Comparison of ENCODE assay signal across 11 cellular contexts in the genomic region with DNA sequence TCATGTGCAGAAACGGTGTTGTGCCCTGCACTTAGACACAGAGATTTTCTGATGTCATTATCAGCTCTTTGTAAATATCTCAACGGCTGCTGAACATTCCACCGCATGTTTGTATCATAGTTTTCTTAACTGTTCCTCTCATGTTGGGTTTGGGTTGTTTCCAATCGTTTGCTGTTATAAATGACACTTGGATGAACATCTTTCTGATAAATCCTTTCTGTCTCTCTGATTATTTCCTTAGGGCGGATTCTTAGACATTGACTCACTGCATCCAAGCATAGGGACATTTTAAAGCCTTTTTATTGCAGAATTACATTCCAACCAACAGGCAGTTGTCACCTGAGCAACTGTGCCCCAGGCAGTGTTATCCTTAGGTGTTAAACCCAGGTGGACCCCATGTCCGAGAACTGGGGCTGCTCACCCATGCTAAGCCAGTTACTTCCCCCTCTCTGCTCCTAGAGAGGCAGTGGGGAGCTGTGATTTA. TPM values are rescaled to one million over a fixed set of nuclear protein-coding genes. Genes with fewer than 3 reads are reported as not detected.
DNase-seq lines count a peak whose midpoint lies in the region; ATAC-seq and TF ChIP-seq lines count a peak whose summit lies in the region.
"Had no signal": no experiment of that assay in that cellular context is flagged by ENCODE, and none has a peak within 500 bp of the region (broad histone marks: within the 10 kb centered on the region; RNA-seq: fewer than 3 reads in every experiment).

No MANE protein-coding gene starts in this region.

- no peaks in the 10 kb centered on the region for H3K4me1 ChIP-seq in breast epithelium

- peaks cover 41% of the 10 kb centered on the region for H3K4me1 Mint-ChIP-seq in MCF 10A (ENCODE audit: insufficient read depth, unreplicated experiment)
- H3K4me1 Mint-ChIP-seq in activated naive CD8-positive, alpha-beta T cell treated with anti-CD3 and anti-CD28 coated beads, Interleukin-2, amount 50 U/mL, for 24 hours: peaks cover 2% of the 10 kb centered on the region

- BruUV-seq in MCF 10A (replicated peaks; lab: Mats Ljungman, UMichigan): no TSS peak

- in situ Hi-C loops in astrocyte of the spinal cord (cut with HindIII; ENCODE audit: low sequenced_read_pairs): no loop called here

- intact Hi-C loops in MCF 10A (cut with micrococcal nuclease): no loop called here
- intact Hi-C loops in breast epithelium (cut with DNase I; ENCODE audit: low total_unique reads): no loop called here

- no peaks in the 10 kb centered on the region for H3K36me3 Mint-ChIP-seq in MCF 10A (ENCODE audit: insufficient read depth, unreplicated experiment)
- no peaks in the 10 kb centered on the region for H3K36me3 Mint-ChIP-seq in activated naive CD8-positive, alpha-beta T cell treated with anti-CD3 and anti-CD28 coated beads, Interleukin-2, amount 50 U/mL, for 24 hours (ENCODE audit: low read depth)

- H3K27ac ChIP-seq in breast epithelium: peak overlapping the region in 1 of 2 donors; percentile 3
- H3K27ac ChIP-seq: 22Rv1, lower lobe of right lung had no signal

- H3K4me3 ChIP-seq in breast epithelium (no peak overlapping the region), astrocyte of the spinal cord (ENCODE audit: low read depth, low read length) (no peak overlapping the region)
- H3K4me3 ChIP-seq: lower lobe of right lung had no signal

- TF ChIP-seq CTCF in MCF 10A (IDR thresholded peaks at IDR 0.05; ENCODE audit: unreplicated experiment) (no peak), breast epithelium (IDR thresholded peaks at IDR 0.05) (no peak), astrocyte of the spinal cord (IDR thresholded peaks at IDR 0.05; ENCODE audit: low read depth, low read length) (no peak)

- no peak for ATAC-seq in activated naive CD8-positive, alpha-beta T cell treated with anti-CD3 and anti-CD28 coated beads, Interleukin-2, amount 50 U/mL, for 24 hours
- no peak for ATAC-seq in HG03025 (IDR thresholded peaks at IDR 0.05; ENCODE audit: low FRiP score, unreplicated experiment)
- ATAC-seq: lower lobe of right lung had no signal

- no peaks in the 10 kb centered on the region for H3K36me3 ChIP-seq in breast epithelium
- H3K36me3 ChIP-seq: lower lobe of right lung had no signal

- H3K4me3 Mint-ChIP-seq in MCF 10A (ENCODE audit: unreplicated experiment): no peak overlapping the region
- no peak overlapping the region for H3K4me3 Mint-ChIP-seq in activated naive CD8-positive, alpha-beta T cell treated with anti-CD3 and anti-CD28 coated beads, Interleukin-2, amount 50 U/mL, for 24 hours

- peaks cover 20% of the 10 kb centered on the region for H3K9me3 Mint-ChIP-seq in MCF 10A (ENCODE audit: unreplicated experiment)
- H3K9me3 Mint-ChIP-seq in activated naive CD8-positive, alpha-beta T cell treated with anti-CD3 and anti-CD28 coated beads, Interleukin-2, amount 50 U/mL, for 24 hours: peaks cover 2% of the 10 kb centered on the region

- POLR2A ChIA-PET in MCF 10A (lab: Yijun Ruan, JAX): interaction anchor here (1.3 kb wide), 1 partner anchor 14 kb away, joined by 4 read pairs; no protein-coding TSS in a partner anchor

- H3K27me3 Mint-ChIP-seq in MCF 10A (ENCODE audit: insufficient read depth, unreplicated experiment): no peaks in the 10 kb centered on the region
- H3K27me3 Mint-ChIP-seq in activated naive CD8-positive, alpha-beta T cell treated with anti-CD3 and anti-CD28 coated beads, Interleukin-2, amount 50 U/mL, for 24 hours: peaks cover 6% of the 10 kb centered on the region

- TF ChIP-seq POLR2A in breast epithelium (IDR thresholded peaks at IDR 0.05): no peak

- CTCF ChIA-PET in MCF 10A (lab: Yijun Ruan, JAX): interaction anchor here (1.0 kb wide), 1 partner anchor 742 kb away, joined by 5 read pairs; no protein-coding TSS in a partner anchor

- H3K27me3 ChIP-seq in breast epithelium: no peaks in the 10 kb centered on the region

- H3K27ac Mint-ChIP-seq in MCF 10A (ENCODE audit: low read depth, unreplicated experiment): peak overlapping the region; percentile 5
- no peak overlapping the region for H3K27ac Mint-ChIP-seq in activated naive CD8-positive, alpha-beta T cell treated with anti-CD3 and anti-CD28 coated beads, Interleukin-2, amount 50 U/mL, for 24 hours

- DNase-seq in MCF 10A (ENCODE audit: unreplicated experiment): peak; percentile 68
- no peak for DNase-seq in breast epithelium (ENCODE audit: low spot score in 2 of 2)
- DNase-seq in astrocyte of the spinal cord (ENCODE audit: low read depth, low spot score): peak; percentile 93
- DNase-seq in kidney tubule cell (ENCODE audit: low spot score): peak; percentile 59
- no peak for DNase-seq in activated naive CD8-positive, alpha-beta T cell treated with anti-CD3 and anti-CD28 coated beads, Interleukin-2, amount 50 U/mL, for 24 hours
- no peak for DNase-seq in globus pallidus (ENCODE audit: low spot score)
- DNase-seq in DMS 273 treated with DMSO at 0.1 percent for 48 hours (lab: John Stamatoyannopoulos, UW): no peak
- DNase-seq: NCI-H2171 had no signal

- H3K9me3 ChIP-seq in breast epithelium: no peaks in the 10 kb centered on the region
- H3K9me3 ChIP-seq: lower lobe of right lung had no signal

RNA-seq across cellular contexts. Expression of a gene that starts 28.5 kb away (rescaled TPM):
- total RNA-seq in MCF 10A (2022) (not detected in 2 replicates), breast epithelium (10 to 100 TPM; 12.1 to 17.0 (median 15.4) TPM)

Comparison
In these comparisons a context has a peak if more than half of its experiments do, and no peak if none do; other contexts are left out.
1. DNase-seq: peak in MCF 10A (single experiment), astrocyte of the spinal cord (single experiment) and kidney tubule cell (single experiment); none in breast epithelium (0 of 2), activated naive CD8-positive, alpha-beta T cell treated with anti-CD3 and anti-CD28 coated beads, Interleukin-2, amount 50 U/mL, for 24 hours (single experiment), globus pallidus (single experiment) and DMS 273 treated with DMSO at 0.1 percent for 48 hours (single experiment).
2. RNA of a gene that starts 28.5 kb away (total RNA-seq): 12.1 to 17.0 TPM in breast epithelium; not detected in MCF 10A; every median in the first group is over 10 times any median in the second.